18 cellular contexts compared by ENCODE assay signal in genomic region chr2:207214446-207214845, GRCh38. TPM values are rescaled to one million over a fixed set of nuclear protein-coding genes. Genes with fewer than 3 reads are reported as not detected.
DNase-seq lines count a peak whose midpoint lies in the region; ATAC-seq, FAIRE-seq and TF ChIP-seq lines count a peak whose summit lies in the region.
"Had no signal": no experiment of that assay in that cellular context is flagged by ENCODE, and none has a peak within 500 bp of the region (broad histone marks: within the 10 kb centered on the region; RNA-seq: fewer than 3 reads in every experiment).

No MANE protein-coding gene starts in this region.

- no peak for TF ChIP-seq POLR2A in GM12878 (IDR thresholded peaks at IDR 0.05; ENCODE audit: low read depth, low read length)

- peaks cover 4% of the 10 kb centered on the region for H3K9me3 Mint-ChIP-seq in activated T-helper 17 cell treated with anti-CD3 and anti-CD28 coated beads, Interleukin-2, amount 50 U/mL, for 72 hours
- peaks cover 3% of the 10 kb centered on the region for H3K9me3 Mint-ChIP-seq in stimulated activated memory B cell treated with anti-CD40 and anti-IgM and Interleukin-4, amounts not matched to agents 10 μg/mL and 1 μg/mL and 100 μg/mL, for 72 hours
- H3K9me3 Mint-ChIP-seq: HFFc6 had no signal

- DNase-seq in GM12878 (ENCODE audit: low read depth, low spot score) (no peak), amygdala (lab: John Stamatoyannopoulos, UW) (no peak)
- DNase-seq in effector CD8-positive, alpha-beta T cell (lab: John Stamatoyannopoulos, UW), result no peak
- DNase-seq: C1 segment of cervical spinal cord; Calu3; CD4-positive, alpha-beta memory T cell; COR-L47; DMS53; DMS79 treated with DMSO at 0.1 percent for 48 hours; GF-D8; GOT3; HFFc6 had no signal

- H4K20me1 ChIP-seq in GM12878 (ENCODE audit: control insufficient read depth, insufficient read depth), result no peaks in the 10 kb centered on the region

- BruUV-seq in GM12878 (replicated peaks; lab: Mats Ljungman, UMichigan), result no TSS peak

- TF ChIP-seq EP300 in GM12878 (IDR thresholded peaks at IDR 0.05; ENCODE audit: borderline replicate concordance in 1 of 2, control insufficient read depth in 1 of 2, low read depth in 2 of 2, low read length in 2 of 2), result no peak

- SMC1A ChIA-PET in GM12878 (lab: Charles Lee; ENCODE audit: uncharacterized antibody, unreplicated experiment), result no interaction called here

- in situ Hi-C loops in GM12878 (cut with MboI), result no loop called here

- H2AFZ ChIP-seq in GM12878 (ENCODE audit: control insufficient read depth, low read depth, low read length), result no peak overlapping the region

- CTCF ChIA-PET in GM12878 (lab: Yijun Ruan, JAX), result no interaction called here

- RAD21 ChIA-PET in GM12878 (lab: Charles Lee; ENCODE audit: unreplicated experiment), result no interaction called here

- no peaks in the 10 kb centered on the region for H3K4me1 Mint-ChIP-seq in activated T-helper 17 cell treated with anti-CD3 and anti-CD28 coated beads, Interleukin-2, amount 50 U/mL, for 72 hours
- H3K4me1 Mint-ChIP-seq in stimulated activated memory B cell treated with anti-CD40 and anti-IgM and Interleukin-4, amounts not matched to agents 10 μg/mL and 1 μg/mL and 100 μg/mL, for 72 hours, result peaks cover 5% of the 10 kb centered on the region

- no peak for TF ChIP-seq CTCF in GM12878 (IDR thresholded peaks at IDR 0.05 in 2 of 3, conservative IDR thresholded peaks at IDR 0.05 in 1 of 3; ENCODE audit: control insufficient read depth in 2 of 3, extremely low read depth in 1 of 3, insufficient read depth in 1 of 3, low read depth in 3 of 3, low read length in 3 of 3)

- no peak overlapping the region for H3K27ac ChIP-seq in GM12878 (ENCODE audit: control insufficient read depth, insufficient read depth)

- no peaks in the 10 kb centered on the region for H3K27me3 ChIP-seq in GM12878 (replicated peaks in 1 of 2; ENCODE audit: control insufficient read depth in 2 of 2, insufficient read depth in 2 of 2, low read length in 1 of 2)

- no peak overlapping the region for H3K4me3 ChIP-seq in GM12878
- H3K4me3 ChIP-seq: HAP-1 had no signal

- ATAC-seq in activated T-helper 17 cell treated with anti-CD3 and anti-CD28 coated beads, Interleukin-2, amount 50 U/mL, for 72 hours (replicated peaks), result peak; percentile 19
- ATAC-seq in GM12878, result no peak
- peak; percentile 57 for ATAC-seq in stimulated activated memory B cell treated with anti-CD40 and anti-IgM and Interleukin-4, amounts not matched to agents 10 μg/mL and 1 μg/mL and 100 μg/mL, for 72 hours
- no peak for ATAC-seq in HG03520 (IDR thresholded peaks at IDR 0.05; ENCODE audit: unreplicated experiment)

- TF ChIP-seq RAD21 in GM12878 (IDR thresholded peaks at IDR 0.05; ENCODE audit: insufficient read depth, low read depth, low read length), result no peak

- no peaks in the 10 kb centered on the region for H3K36me3 ChIP-seq in GM12878 (ENCODE audit: control insufficient read depth in 2 of 2, insufficient read depth in 2 of 2, low read length in 1 of 2)
- H3K36me3 ChIP-seq: HAP-1 had no signal

- H3K27me3 Mint-ChIP-seq in activated T-helper 17 cell treated with anti-CD3 and anti-CD28 coated beads, Interleukin-2, amount 50 U/mL, for 72 hours, result peaks cover 3% of the 10 kb centered on the region
- H3K27me3 Mint-ChIP-seq in stimulated activated memory B cell treated with anti-CD40 and anti-IgM and Interleukin-4, amounts not matched to agents 10 μg/mL and 1 μg/mL and 100 μg/mL, for 72 hours, result no peaks in the 10 kb centered on the region
- H3K27me3 Mint-ChIP-seq: CD4-positive, alpha-beta memory T cell had no signal

- no peaks in the 10 kb centered on the region for H3K9me3 ChIP-seq in GM12878 (replicated peaks; ENCODE audit: control insufficient read depth, insufficient read depth, low read length)

- H3K9ac ChIP-seq in GM12878 (ENCODE audit: control insufficient read depth, insufficient read depth, low read length), result no peak overlapping the region

- FAIRE-seq in GM12878 (lab: Jason Lieb, UNC), result no peak
- FAIRE-seq: GM12892, H54 had no signal

- H3K4me3 Mint-ChIP-seq in activated T-helper 17 cell treated with anti-CD3 and anti-CD28 coated beads, Interleukin-2, amount 50 U/mL, for 72 hours, result no peak overlapping the region
- no peak overlapping the region for H3K4me3 Mint-ChIP-seq in stimulated activated memory B cell treated with anti-CD40 and anti-IgM and Interleukin-4, amounts not matched to agents 10 μg/mL and 1 μg/mL and 100 μg/mL, for 72 hours
- H3K4me3 Mint-ChIP-seq: CD4-positive, alpha-beta memory T cell; HFFc6 had no signal

- intact Hi-C loops in GM12878 (cut with micrococcal nuclease; ENCODE audit: unreplicated experiment), result no loop called here

- no peaks in the 10 kb centered on the region for H3K4me1 ChIP-seq in GM12878 (ENCODE audit: control insufficient read depth, insufficient read depth, low read length)

- no peak overlapping the region for H3K4me2 ChIP-seq in GM12878 (ENCODE audit: control insufficient read depth, insufficient read depth)

- H3K36me3 Mint-ChIP-seq in activated T-helper 17 cell treated with anti-CD3 and anti-CD28 coated beads, Interleukin-2, amount 50 U/mL, for 72 hours (ENCODE audit: low read depth), result no peaks in the 10 kb centered on the region
- H3K36me3 Mint-ChIP-seq in stimulated activated memory B cell treated with anti-CD40 and anti-IgM and Interleukin-4, amounts not matched to agents 10 μg/mL and 1 μg/mL and 100 μg/mL, for 72 hours, result peaks cover 9% of the 10 kb centered on the region
- H3K36me3 Mint-ChIP-seq: CD4-positive, alpha-beta memory T cell had no signal

- 2% methylated on average over 3 of the region's 3 CpGs for WGBS in GM12878 (ENCODE audit: insufficient coverage, insufficient replicate concordance, low lambda C conversion rate, missing lambda C conversion rate)

- no peak overlapping the region for H3K27ac Mint-ChIP-seq in activated T-helper 17 cell treated with anti-CD3 and anti-CD28 coated beads, Interleukin-2, amount 50 U/mL, for 72 hours
- H3K27ac Mint-ChIP-seq in stimulated activated memory B cell treated with anti-CD40 and anti-IgM and Interleukin-4, amounts not matched to agents 10 μg/mL and 1 μg/mL and 100 μg/mL, for 72 hours, result peak overlapping the region; percentile 12
- H3K27ac Mint-ChIP-seq: CD4-positive, alpha-beta memory T cell; HFFc6 had no signal

- no peaks in the 10 kb centered on the region for H3K79me2 ChIP-seq in GM12878 (ENCODE audit: control insufficient read depth, insufficient read depth, low read length)

- POLR2A ChIA-PET in GM12878 (lab: Charles Lee), result interaction anchor here (0.6 kb wide), 1 partner anchor 282 kb away, joined by 4 read pairs; no protein-coding TSS in a partner anchor

TF ChIP-seq in GM12878, 131 proteins besides CTCF, POLR2A, EP300 and RAD21 (continues in another document):
- TF ChIP-seq CREM (IDR thresholded peaks at IDR 0.05; ENCODE audit: low read depth), result 0 out of 2 replicates have a peak, but pooled peaks have one; percentile 18
- peak; percentile 46; the same call in 1 of the 2 replicates for TF ChIP-seq RUNX3 (IDR thresholded peaks at IDR 0.05; ENCODE audit: low read length)
- TF ChIP-seq POU2F2 (IDR thresholded peaks at IDR 0.05; ENCODE audit: borderline replicate concordance, low read depth, low read length), result no peak
- TF ChIP-seq, protein P1, sequence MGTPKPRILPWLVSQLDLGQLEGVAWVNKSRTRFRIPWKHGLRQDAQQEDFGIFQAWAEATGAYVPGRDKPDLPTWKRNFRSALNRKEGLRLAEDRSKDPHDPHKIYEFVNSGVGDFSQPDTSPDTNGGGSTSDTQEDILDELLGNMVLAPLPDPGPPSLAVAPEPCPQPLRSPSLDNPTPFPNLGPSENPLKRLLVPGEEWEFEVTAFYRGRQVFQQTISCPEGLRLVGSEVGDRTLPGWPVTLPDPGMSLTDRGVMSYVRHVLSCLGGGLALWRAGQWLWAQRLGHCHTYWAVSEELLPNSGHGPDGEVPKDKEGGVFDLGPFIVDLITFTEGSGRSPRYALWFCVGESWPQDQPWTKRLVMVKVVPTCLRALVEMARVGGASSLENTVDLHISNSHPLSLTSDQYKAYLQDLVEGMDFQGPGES (IDR thresholded peaks at IDR 0.05), result no peak
- TF ChIP-seq NR2F1 (conservative IDR thresholded peaks at IDR 0.05), result no peak
- TF ChIP-seq GATAD2B (conservative IDR thresholded peaks at IDR 0.05; ENCODE audit: low read depth), result no peak
- no peak for TF ChIP-seq SMARCA5 (IDR thresholded peaks at IDR 0.05)

RNA-seq across cellular contexts. Expression of gene KLF7, which starts 48.7 kb away (rescaled TPM):
- 10 to 100 TPM; 32.8 to 40.6 TPM for total RNA-seq in activated T-helper 17 cell treated with anti-CD3 and anti-CD28 coated beads, Interleukin-2, amount 50 U/mL, for 72 hours
- 51.2 and 57.3 TPM in 2 replicates for total RNA-seq in GM12878 (2013; cell fraction: nucleolus; rRNA removed)
- 8.1 and 10.8 TPM in 2 replicates for total RNA-seq in GM12878 (2014; rRNA removed)
- total RNA-seq in GM12878 (2014; rRNA removed; fragmentation: Illumina TruSeq; extraction: Trizol), result 7.6 and 8.1 TPM in 2 replicates
- 20.6 and 24.8 TPM in 2 replicates for total RNA-seq in GM12878 (2021)
- 6.5 TPM for polyA plus RNA-seq in GM12878 (2011; ENCODE audit: low read depth)
- 4.7 and 6.4 TPM in 2 replicates for polyA plus RNA-seq in GM12878 (2011; rRNA removed)
- polyA plus RNA-seq in GM12878 (2011; cell fraction: cytosol; rRNA removed), result 5.4 and 5.7 TPM in 2 replicates
- 11.2 and 11.5 TPM in 2 replicates for polyA plus RNA-seq in GM12878 (2011; cell fraction: nucleus; rRNA removed)
- polyA plus RNA-seq in GM12878 (2012), result 6.8 and 7.9 TPM in 2 replicates
- polyA plus RNA-seq in GM12878 (2014; fragmentation: Illumina TruSeq; extraction: Trizol), result 13.3 and 20.5 TPM in 2 replicates
- polyA plus RNA-seq in GM12878 (2014; fragmentation: Nextera tagmentation; extraction: Ambion mirVana), result 1 to 10 TPM; 2.4 to 3.3 TPM
- 9.4 and 10.7 TPM in 2 replicates for polyA plus RNA-seq in GM12878 (2014; rRNA removed)
- 10 to 100 TPM in 1 of 2 experiments, 1 to 10 TPM in 1; 5.6 to 10.2 TPM for polyA plus RNA-seq in GM12878 (2016; fragmentation: Nextera tagmentation; extraction: Ambion mirVana)
- polyA minus RNA-seq in GM12878 (2011; rRNA and poly(A)+ RNA removed), result 8.9 and 12.7 TPM in 2 replicates
- polyA minus RNA-seq in GM12878 (2011; cell fraction: cytosol; rRNA and poly(A)+ RNA removed), result 1.7 and 3.4 TPM in 2 replicates
- polyA minus RNA-seq in GM12878 (2011; cell fraction: nucleus; rRNA and poly(A)+ RNA removed), result 7.1 and 10.4 TPM in 2 replicates

Comparison
In these comparisons a context has a peak if more than half of its experiments do, and no peak if none do; other contexts are left out.
1. ATAC-seq: peak in activated T-helper 17 cell treated with anti-CD3 and anti-CD28 coated beads, Interleukin-2, amount 50 U/mL, for 72 hours (single experiment) and stimulated activated memory B cell treated with anti-CD40 and anti-IgM and Interleukin-4, amounts not matched to agents 10 μg/mL and 1 μg/mL and 100 μg/mL, for 72 hours (single experiment); none in GM12878 (single experiment) and HG03520 (single experiment).